Comparison of ENCODE assay signal across 1 cellular context in the genomic region with DNA sequence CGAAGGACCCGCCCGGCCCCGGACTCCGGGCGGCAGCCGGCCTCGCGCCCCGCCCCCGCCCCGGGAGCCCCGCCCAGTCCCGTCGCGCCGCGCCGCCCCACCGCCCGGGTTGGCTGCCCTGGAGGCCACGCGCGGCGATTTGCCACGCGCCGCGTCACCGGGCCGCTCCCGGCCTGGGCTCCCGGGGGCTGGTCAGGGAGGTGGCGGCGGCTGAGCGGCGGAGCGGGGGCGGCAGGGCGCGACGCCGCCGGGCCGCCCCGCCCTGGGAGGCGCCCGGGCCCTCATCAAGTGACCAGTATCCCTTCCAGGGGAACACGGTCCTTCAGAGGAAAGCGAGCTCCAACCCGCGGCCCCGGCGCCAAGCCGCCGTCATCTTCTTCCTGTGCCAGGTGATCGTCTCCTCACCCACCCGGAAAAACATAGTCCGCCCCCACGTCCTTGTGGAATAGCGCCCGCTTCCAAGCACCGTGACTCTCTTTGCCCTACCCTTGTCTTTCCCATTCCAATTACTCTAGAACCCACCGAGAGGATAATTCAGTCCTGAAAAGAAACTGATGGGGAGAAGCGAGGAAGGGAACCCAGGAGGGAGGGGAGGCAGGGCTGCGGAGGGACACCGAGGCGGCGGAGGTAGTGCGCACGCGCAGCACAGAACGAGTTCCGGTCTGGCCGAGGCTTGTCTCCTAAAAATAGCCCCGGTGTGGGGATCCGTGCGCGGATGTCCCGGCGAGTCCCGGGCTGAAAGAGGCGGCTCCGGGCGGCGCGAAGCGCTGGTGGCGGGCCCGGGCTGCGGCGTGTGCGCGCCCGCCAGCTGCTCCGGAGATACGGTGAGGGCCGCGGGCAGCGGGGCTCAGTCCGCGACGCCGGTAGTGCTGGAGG.
TF ChIP-seq lines count a peak whose summit lies in the region.

A gene (plus strand): TSS at position 704 of the 876 bp plus-strand sequence. CDS start 67,136 bp downstream, outside the sequence.

TF ChIP-seq in HepG2, 621 proteins besides CTCF, POLR2A, EP300 and RAD21 (continued from another document and continues in another):
- TF ChIP-seq GABPA (IDR thresholded peaks at IDR 0.05; ENCODE audit: low read depth, low read length), result peak; percentile 54
- peak; percentile 81 for TF ChIP-seq GABPA (CRISPR knock-in tag; IDR thresholded peaks at IDR 0.05; ENCODE audit: low read depth)
- TF ChIP-seq ZNF331 (CRISPR knock-in tag; IDR thresholded peaks at IDR 0.05), result peak; percentile 44; the same call in 1 of the 2 replicates
- TF ChIP-seq, protein P1, sequence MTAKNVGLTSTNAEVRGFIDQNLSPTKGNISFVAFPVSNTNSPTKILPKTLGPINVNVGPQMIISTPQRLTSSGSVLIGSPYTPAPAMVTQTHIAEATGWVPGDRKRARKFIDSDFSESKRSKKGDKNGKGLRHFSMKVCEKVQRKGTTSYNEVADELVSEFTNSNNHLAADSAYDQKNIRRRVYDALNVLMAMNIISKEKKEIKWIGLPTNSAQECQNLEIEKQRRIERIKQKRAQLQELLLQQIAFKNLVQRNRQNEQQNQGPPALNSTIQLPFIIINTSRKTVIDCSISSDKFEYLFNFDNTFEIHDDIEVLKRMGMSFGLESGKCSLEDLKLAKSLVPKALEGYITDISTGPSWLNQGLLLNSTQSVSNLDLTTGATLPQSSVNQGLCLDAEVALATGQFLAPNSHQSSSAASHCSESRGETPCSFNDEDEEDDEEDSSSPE (CRISPR knock-in tag; IDR thresholded peaks at IDR 0.05), result peak; percentile 62; the same call in 1 of the 2 replicates
- TF ChIP-seq FOXP1 (IDR thresholded peaks at IDR 0.05), result no peak
- TF ChIP-seq FOXP1 (CRISPR knock-in tag; IDR thresholded peaks at IDR 0.05), result no peak
- 0 out of 2 replicates have a peak, but pooled peaks have one; percentile 50 for TF ChIP-seq ZNF264 (CRISPR knock-in tag; IDR thresholded peaks at IDR 0.05)
- peak in 1 of 2 experiments; percentile 54; a peak in 2 of 4 replicates for TF ChIP-seq KLF16 (CRISPR knock-in tag; IDR thresholded peaks at IDR 0.05)
- TF ChIP-seq RBM39 (IDR thresholded peaks at IDR 0.05; ENCODE audit: low read depth, low read length, poor library complexity, severe bottlenecking), result peak; percentile 47
- 0 out of 2 replicates have a peak, but pooled peaks have one; percentile 30 for TF ChIP-seq PRMT3 (CRISPR knock-in tag; IDR thresholded peaks at IDR 0.05; ENCODE audit: borderline replicate concordance, low read depth)
- TF ChIP-seq, protein P2, sequence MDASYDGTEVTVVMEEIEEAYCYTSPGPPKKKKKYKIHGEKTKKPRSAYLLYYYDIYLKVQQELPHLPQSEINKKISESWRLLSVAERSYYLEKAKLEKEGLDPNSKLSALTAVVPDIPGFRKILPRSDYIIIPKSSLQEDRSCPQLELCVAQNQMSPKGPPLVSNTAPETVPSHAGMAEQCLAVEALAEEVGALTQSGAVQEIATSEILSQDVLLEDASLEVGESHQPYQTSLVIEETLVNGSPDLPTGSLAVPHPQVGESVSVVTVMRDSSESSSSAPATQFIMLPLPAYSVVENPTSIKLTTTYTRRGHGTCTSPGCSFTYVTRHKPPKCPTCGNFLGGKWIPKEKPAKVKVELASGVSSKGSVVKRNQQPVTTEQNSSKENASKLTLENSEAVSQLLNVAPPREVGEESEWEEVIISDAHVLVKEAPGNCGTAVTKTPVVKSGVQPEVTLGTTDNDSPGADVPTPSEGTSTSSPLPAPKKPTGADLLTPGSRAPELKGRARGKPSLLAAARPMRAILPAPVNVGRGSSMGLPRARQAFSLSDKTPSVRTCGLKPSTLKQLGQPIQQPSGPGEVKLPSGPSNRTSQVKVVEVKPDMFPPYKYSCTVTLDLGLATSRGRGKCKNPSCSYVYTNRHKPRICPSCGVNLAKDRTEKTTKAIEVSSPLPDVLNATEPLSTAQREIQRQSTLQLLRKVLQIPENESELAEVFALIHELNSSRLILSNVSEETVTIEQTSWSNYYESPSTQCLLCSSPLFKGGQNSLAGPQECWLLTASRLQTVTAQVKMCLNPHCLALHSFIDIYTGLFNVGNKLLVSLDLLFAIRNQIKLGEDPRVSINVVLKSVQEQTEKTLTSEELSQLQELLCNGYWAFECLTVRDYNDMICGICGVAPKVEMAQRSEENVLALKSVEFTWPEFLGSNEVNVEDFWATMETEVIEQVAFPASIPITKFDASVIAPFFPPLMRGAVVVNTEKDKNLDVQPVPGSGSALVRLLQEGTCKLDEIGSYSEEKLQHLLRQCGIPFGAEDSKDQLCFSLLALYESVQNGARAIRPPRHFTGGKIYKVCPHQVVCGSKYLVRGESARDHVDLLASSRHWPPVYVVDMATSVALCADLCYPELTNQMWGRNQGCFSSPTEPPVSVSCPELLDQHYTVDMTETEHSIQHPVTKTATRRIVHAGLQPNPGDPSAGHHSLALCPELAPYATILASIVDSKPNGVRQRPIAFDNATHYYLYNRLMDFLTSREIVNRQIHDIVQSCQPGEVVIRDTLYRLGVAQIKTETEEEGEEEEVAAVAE (CRISPR knock-in tag; IDR thresholded peaks at IDR 0.05; ENCODE audit: borderline replicate concordance), result 0 out of 2 replicates have a peak, but pooled peaks have one; percentile 29
- peak; percentile 58; the same call in 1 of the 2 replicates for TF ChIP-seq ARNT2 (CRISPR knock-in tag; IDR thresholded peaks at IDR 0.05; ENCODE audit: low read depth)
- TF ChIP-seq YEATS4 (CRISPR knock-in tag; IDR thresholded peaks at IDR 0.05; ENCODE audit: borderline replicate concordance), result peak; percentile 92
- 0 out of 2 replicates have a peak, but pooled peaks have one; percentile 20 for TF ChIP-seq ZNF703 (CRISPR knock-in tag; IDR thresholded peaks at IDR 0.05; ENCODE audit: borderline replicate concordance)
- peak; percentile 77 for TF ChIP-seq YY1 (IDR thresholded peaks at IDR 0.05; ENCODE audit: insufficient read depth, insufficient replicate concordance, low read depth, low read length)
- no peak for TF ChIP-seq ZFP36 (IDR thresholded peaks at IDR 0.05; ENCODE audit: borderline replicate concordance, low read depth, low read length, partially characterized antibody)
- TF ChIP-seq, protein P3, sequence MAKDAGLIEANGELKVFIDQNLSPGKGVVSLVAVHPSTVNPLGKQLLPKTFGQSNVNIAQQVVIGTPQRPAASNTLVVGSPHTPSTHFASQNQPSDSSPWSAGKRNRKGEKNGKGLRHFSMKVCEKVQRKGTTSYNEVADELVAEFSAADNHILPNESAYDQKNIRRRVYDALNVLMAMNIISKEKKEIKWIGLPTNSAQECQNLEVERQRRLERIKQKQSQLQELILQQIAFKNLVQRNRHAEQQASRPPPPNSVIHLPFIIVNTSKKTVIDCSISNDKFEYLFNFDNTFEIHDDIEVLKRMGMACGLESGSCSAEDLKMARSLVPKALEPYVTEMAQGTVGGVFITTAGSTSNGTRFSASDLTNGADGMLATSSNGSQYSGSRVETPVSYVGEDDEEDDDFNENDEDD (CRISPR knock-in tag; IDR thresholded peaks at IDR 0.05; ENCODE audit: borderline replicate concordance), result peak; percentile 60; the same call in 1 of the 2 replicates
- TF ChIP-seq HCFC1 (IDR thresholded peaks at IDR 0.05; ENCODE audit: low read depth, low read length), result no peak
- TF ChIP-seq, protein P4, sequence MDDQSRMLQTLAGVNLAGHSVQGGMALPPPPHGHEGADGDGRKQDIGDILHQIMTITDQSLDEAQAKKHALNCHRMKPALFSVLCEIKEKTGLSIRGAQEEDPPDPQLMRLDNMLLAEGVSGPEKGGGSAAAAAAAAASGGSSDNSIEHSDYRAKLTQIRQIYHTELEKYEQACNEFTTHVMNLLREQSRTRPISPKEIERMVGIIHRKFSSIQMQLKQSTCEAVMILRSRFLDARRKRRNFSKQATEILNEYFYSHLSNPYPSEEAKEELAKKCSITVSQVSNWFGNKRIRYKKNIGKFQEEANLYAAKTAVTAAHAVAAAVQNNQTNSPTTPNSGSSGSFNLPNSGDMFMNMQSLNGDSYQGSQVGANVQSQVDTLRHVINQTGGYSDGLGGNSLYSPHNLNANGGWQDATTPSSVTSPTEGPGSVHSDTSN (CRISPR knock-in tag; IDR thresholded peaks at IDR 0.05; ENCODE audit: borderline replicate concordance), result no peak
- no peak for TF ChIP-seq FOXA1 (IDR thresholded peaks at IDR 0.05)
- TF ChIP-seq FOXA1 (CRISPR knock-in tag; IDR thresholded peaks at IDR 0.05), result no peak
- 0 out of 2 replicates have a peak, but pooled peaks have one; percentile 35 for TF ChIP-seq ISX (CRISPR knock-in tag; conservative IDR thresholded peaks at IDR 0.05)
- TF ChIP-seq ZNF83 (CRISPR knock-in tag; IDR thresholded peaks at IDR 0.05; ENCODE audit: borderline replicate concordance), result no peak
- TF ChIP-seq FLYWCH1 (CRISPR knock-in tag; IDR thresholded peaks at IDR 0.05), result 0 out of 2 replicates have a peak, but pooled peaks have one; percentile 68
- TF ChIP-seq, protein P5, sequence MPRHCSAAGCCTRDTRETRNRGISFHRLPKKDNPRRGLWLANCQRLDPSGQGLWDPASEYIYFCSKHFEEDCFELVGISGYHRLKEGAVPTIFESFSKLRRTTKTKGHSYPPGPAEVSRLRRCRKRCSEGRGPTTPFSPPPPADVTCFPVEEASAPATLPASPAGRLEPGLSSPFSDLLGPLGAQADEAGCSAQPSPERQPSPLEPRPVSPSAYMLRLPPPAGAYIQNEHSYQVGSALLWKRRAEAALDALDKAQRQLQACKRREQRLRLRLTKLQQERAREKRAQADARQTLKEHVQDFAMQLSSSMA (CRISPR knock-in tag; IDR thresholded peaks at IDR 0.05), result 0 out of 2 replicates have a peak, but pooled peaks have one; percentile 46
- TF ChIP-seq RCOR2 (CRISPR knock-in tag; IDR thresholded peaks at IDR 0.05), result no peak
- no peak for TF ChIP-seq ZNF768 (CRISPR knock-in tag; IDR thresholded peaks at IDR 0.05)
- TF ChIP-seq POLR2G (IDR thresholded peaks at IDR 0.05; ENCODE audit: low read depth, low read length), result peak; percentile 82
- TF ChIP-seq, protein P6, sequence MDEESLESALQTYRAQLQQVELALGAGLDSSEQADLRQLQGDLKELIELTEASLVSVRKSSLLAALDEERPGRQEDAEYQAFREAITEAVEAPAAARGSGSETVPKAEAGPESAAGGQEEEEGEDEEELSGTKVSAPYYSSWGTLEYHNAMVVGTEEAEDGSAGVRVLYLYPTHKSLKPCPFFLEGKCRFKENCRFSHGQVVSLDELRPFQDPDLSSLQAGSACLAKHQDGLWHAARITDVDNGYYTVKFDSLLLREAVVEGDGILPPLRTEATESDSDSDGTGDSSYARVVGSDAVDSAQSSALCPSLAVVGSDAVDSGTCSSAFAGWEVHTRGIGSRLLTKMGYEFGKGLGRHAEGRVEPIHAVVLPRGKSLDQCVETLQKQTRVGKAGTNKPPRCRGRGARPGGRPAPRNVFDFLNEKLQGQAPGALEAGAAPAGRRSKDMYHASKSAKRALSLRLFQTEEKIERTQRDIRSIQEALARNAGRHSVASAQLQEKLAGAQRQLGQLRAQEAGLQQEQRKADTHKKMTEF (CRISPR knock-in tag; IDR thresholded peaks at IDR 0.05), result peak; percentile 45; the same call in 1 of the 2 replicates
- peak; percentile 78; the same call in 1 of the 2 replicates for TF ChIP-seq NFKB2 (CRISPR knock-in tag; IDR thresholded peaks at IDR 0.05; ENCODE audit: borderline replicate concordance)
- TF ChIP-seq IRF2 (CRISPR knock-in tag; IDR thresholded peaks at IDR 0.05), result peak; percentile 65
- 0 out of 2 replicates have a peak, but pooled peaks have one; percentile 52 for TF ChIP-seq ARHGAP35 (CRISPR knock-in tag; IDR thresholded peaks at IDR 0.05; ENCODE audit: borderline replicate concordance)
- TF ChIP-seq, protein P7, sequence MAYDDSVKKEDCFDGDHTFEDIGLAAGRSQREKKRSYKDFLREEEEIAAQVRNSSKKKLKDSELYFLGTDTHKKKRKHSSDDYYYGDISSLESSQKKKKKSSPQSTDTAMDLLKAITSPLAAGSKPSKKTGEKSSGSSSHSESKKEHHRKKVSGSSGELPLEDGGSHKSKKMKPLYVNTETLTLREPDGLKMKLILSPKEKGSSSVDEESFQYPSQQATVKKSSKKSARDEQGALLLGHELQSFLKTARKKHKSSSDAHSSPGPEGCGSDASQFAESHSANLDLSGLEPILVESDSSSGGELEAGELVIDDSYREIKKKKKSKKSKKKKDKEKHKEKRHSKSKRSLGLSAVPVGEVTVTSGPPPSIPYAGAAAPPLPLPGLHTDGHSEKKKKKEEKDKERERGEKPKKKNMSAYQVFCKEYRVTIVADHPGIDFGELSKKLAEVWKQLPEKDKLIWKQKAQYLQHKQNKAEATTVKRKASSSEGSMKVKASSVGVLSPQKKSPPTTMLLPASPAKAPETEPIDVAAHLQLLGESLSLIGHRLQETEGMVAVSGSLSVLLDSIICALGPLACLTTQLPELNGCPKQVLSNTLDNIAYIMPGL (CRISPR knock-in tag; IDR thresholded peaks at IDR 0.05; ENCODE audit: borderline replicate concordance in 1 of 2, low read depth in 1 of 2), result peak; percentile 68 to 84; a peak in 2 of 4 replicates
- TF ChIP-seq ZNF839 (CRISPR knock-in tag; IDR thresholded peaks at IDR 0.05; ENCODE audit: borderline replicate concordance), result no peak
- TF ChIP-seq SMYD3 (CRISPR knock-in tag; IDR thresholded peaks at IDR 0.05), result peak; percentile 54; the same call in 1 of the 2 replicates
- TF ChIP-seq SRSF1 (optimal IDR thresholded peaks at IDR 0.05; ENCODE audit: low read depth, low read length), result peak; percentile 84
- peak; percentile 48; the same call in 1 of the 2 replicates for TF ChIP-seq ZNF879 (CRISPR knock-in tag; IDR thresholded peaks at IDR 0.05)
- no peak for TF ChIP-seq ZNF138 (CRISPR knock-in tag; IDR thresholded peaks at IDR 0.05; ENCODE audit: low read depth)
- TF ChIP-seq, protein P8, sequence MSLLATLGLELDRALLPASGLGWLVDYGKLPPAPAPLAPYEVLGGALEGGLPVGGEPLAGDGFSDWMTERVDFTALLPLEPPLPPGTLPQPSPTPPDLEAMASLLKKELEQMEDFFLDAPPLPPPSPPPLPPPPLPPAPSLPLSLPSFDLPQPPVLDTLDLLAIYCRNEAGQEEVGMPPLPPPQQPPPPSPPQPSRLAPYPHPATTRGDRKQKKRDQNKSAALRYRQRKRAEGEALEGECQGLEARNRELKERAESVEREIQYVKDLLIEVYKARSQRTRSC (CRISPR knock-in tag; IDR thresholded peaks at IDR 0.05; ENCODE audit: low read depth), result peak; percentile 81; the same call in 1 of the 2 replicates
- TF ChIP-seq, protein P9, sequence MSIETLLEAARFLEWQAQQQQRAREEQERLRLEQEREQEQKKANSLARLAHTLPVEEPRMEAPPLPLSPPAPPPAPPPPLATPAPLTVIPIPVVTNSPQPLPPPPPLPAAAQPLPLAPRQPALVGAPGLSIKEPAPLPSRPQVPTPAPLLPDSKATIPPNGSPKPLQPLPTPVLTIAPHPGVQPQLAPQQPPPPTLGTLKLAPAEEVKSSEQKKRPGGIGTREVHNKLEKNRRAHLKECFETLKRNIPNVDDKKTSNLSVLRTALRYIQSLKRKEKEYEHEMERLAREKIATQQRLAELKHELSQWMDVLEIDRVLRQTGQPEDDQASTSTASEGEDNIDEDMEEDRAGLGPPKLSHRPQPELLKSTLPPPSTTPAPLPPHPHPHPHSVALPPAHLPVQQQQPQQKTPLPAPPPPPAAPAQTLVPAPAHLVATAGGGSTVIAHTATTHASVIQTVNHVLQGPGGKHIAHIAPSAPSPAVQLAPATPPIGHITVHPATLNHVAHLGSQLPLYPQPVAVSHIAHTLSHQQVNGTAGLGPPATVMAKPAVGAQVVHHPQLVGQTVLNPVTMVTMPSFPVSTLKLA (IDR thresholded peaks at IDR 0.05), result no peak
- TF ChIP-seq ZIK1 (CRISPR knock-in tag; IDR thresholded peaks at IDR 0.05; ENCODE audit: borderline replicate concordance, low read depth), result peak; percentile 78; the same call in 1 of the 2 replicates
